In the genomic region with DNA sequence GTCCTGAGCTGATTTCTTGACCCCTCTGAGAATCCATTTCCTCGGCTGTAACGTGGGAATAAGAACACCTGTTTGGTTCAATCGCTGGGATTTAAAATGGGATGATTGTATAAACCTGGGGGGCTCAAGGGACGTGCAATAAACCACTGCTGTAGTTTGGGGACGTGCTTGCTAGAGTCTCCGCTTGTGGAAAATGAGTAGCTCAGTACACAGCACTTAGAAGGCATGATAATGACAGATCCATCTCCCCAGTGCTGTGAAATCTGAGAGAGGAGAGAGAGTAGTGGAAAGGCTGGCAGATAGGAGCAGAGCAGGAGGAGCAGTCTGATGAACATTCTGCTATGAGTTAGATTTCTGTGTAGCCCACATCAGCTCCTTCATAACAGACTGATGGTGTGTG, we compare ENCODE assay signal across 24 cellular contexts.
"Had no signal": no experiment of that assay in that cellular context is flagged by ENCODE, and none has a peak within 500 bp of the region (broad histone marks: within the 10 kb centered on the region; RNA-seq: fewer than 3 reads in every experiment).

No MANE protein-coding gene starts in this region.

- DNase-seq: activated CD4-positive, alpha-beta memory T cell treated with anti-CD3 and anti-CD28 coated beads, Interleukin-2, amount 10 ng/mL, durations not matched to agents 7 days and 5 days; activated CD4-positive, alpha-beta T cell treated with anti-CD3 and anti-CD28 coated beads for 36 hours; activated CD4-positive, alpha-beta T cell treated with anti-CD3 and anti-CD28 coated beads, Interleukin-2, amount 50 U/mL, for 1 hour; activated gamma-delta T cell treated with Interleukin-2 at 50 U/mL for 16 hours; activated naive CD4-positive, alpha-beta T cell treated with anti-CD3 and anti-CD28 coated beads, Interleukin-2, amount 10 ng/mL, durations not matched to agents 7 days and 5 days; activated naive CD8-positive, alpha-beta T cell treated with anti-CD3 and anti-CD28 coated beads for 36 hours; activated T-cell treated with anti-CD3 and anti-CD28 coated beads for 4 hours; activated T-cell treated with anti-CD3 and anti-CD28 coated beads, Interleukin-2, amount 50 U/mL, for 48 hours; aorta; central memory CD4-positive, alpha-beta T cell; Kasumi-1; KBM-7; NCI-H2107; NCI-H510A treated with DMSO at 0.1 percent for 48 hours; NCI-H774; NK-92 treated with Interleukin-12 subunit alpha and Interleukin-12 subunit beta, amount 100 ng/mL, for 24 hours; OCI-M1; RPMI8226; SK-N-SH; T-helper 1 cell had no signal

- H3K9me3 ChIP-seq: SK-N-SH had no signal

- H3K9ac ChIP-seq: SK-N-SH had no signal

- H3K27ac ChIP-seq: VCaP had no signal

- H3K4me2 ChIP-seq: SK-N-SH had no signal

- ATAC-seq: activated CD4-positive, alpha-beta T cell treated with anti-CD3 and anti-CD28 coated beads for 36 hours; activated T-helper 17 cell treated with anti-CD3 and anti-CD28 coated beads, Interleukin-2, amount 50 U/mL, for 72 hours; Panc1; Right ventricle myocardium inferior had no signal
